ENCODE assay signal across 25 cellular contexts in genomic region chr7:55778631-55779030, GRCh38.
"Had no signal": no experiment of that assay in that cellular context is flagged by ENCODE, and none has a peak within 500 bp of the region (broad histone marks: within the 10 kb centered on the region; RNA-seq: fewer than 3 reads in every experiment).

No MANE protein-coding gene starts in this region.

- H3K4me3 Mint-ChIP-seq: IgD-negative memory B cell had no signal

- H3K4me1 Mint-ChIP-seq: IgD-negative memory B cell had no signal

- H2AFZ ChIP-seq: PC-9 had no signal

- H3K27me3 ChIP-seq: Peyer's patch, SJCRH30 had no signal

- H3K4me2 ChIP-seq: KMS-11, PC-9 had no signal

- ATAC-seq: K562, Right ventricle myocardium inferior, SK-N-SH treated with all-trans-retinoic acid at 6 μM for 48 hours had no signal

- H3K36me3 ChIP-seq: Peyer's patch, SJCRH30 had no signal

- DNase-seq: Kasumi-1, MM.1S, NCI-H1092 treated with DMSO at 0.1 percent for 48 hours, NCI-H1436, NCI-H187, NCI-H2029, NCI-H2081 treated with DMSO at 0.1 percent for 48 hours, NCI-H2171, NCI-H226, NCI-H446, NCI-H510A, NCI-H524 treated with DMSO at 0.1 percent for 48 hours, NCI-H69, NCI-H774, OCI-M1, PC-9, Peyer's patch, SHP77 treated with DMSO at 0.1 percent for 48 hours, SJCRH30 had no signal

- H3K4me3 ChIP-seq: K562, PC-9, Peyer's patch, SJCRH30 had no signal

- H3K4me1 ChIP-seq: Peyer's patch, SJCRH30 had no signal

- H3K27ac ChIP-seq: HL-60, KMS-11, PC-9, Peyer's patch, SJCRH30 had no signal

- H3K27ac Mint-ChIP-seq: IgD-negative memory B cell had no signal
